1 cellular context compared by ENCODE assay signal in the genomic region with DNA sequence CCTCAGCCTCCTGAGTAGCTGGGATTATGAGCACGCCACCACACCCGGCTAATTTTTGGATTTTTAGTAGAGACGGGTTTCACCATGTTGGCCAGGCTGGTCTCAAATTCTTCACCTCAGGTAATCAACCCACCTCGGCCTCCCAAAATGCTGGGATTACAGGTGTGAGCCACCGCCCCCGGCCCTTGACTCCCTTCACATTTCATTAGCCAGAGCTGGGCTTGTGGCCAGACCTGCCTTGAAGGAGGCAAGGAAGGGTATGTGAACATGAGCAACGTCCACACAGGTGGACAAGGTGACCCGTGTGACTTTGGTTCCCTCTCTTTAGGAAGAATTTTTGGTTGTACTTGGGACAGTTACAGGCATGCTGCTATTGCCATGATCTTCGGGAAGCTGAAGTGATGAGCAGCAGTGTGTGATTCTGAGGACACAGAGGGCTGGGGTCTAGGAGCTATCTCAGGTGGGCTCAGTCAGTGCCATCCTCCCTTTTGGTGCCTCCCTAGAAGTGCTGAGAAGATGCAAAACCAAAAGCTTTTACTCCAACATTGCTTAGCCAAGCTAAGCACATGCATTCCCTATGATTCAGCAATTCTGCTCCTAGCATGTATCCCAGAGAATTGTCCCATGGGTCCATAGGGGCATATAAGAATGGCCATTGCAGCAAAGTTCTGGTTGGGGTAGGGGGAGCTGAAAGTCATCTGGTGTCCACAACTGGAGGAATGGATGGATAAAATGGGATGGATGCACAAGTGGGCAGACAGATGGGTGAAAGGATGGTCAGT.
TF ChIP-seq lines count a peak whose summit lies in the region.

No MANE protein-coding gene starts in this region.

TF ChIP-seq in HepG2, 621 proteins besides CTCF, POLR2A, EP300 and RAD21:
- no peak for TF ChIP-seq NFE2L2 (IDR thresholded peaks at IDR 0.05; ENCODE audit: low read length)
- 0 out of 2 replicates have a peak, but pooled peaks have one; percentile 56 for TF ChIP-seq SSRP1 (CRISPR knock-in tag; IDR thresholded peaks at IDR 0.05)
- TF ChIP-seq ZNF326 (CRISPR knock-in tag; IDR thresholded peaks at IDR 0.05; ENCODE audit: borderline replicate concordance), result no peak
- TF ChIP-seq GPBP1L1 (CRISPR knock-in tag; IDR thresholded peaks at IDR 0.05), result no peak
- TF ChIP-seq, protein P1, sequence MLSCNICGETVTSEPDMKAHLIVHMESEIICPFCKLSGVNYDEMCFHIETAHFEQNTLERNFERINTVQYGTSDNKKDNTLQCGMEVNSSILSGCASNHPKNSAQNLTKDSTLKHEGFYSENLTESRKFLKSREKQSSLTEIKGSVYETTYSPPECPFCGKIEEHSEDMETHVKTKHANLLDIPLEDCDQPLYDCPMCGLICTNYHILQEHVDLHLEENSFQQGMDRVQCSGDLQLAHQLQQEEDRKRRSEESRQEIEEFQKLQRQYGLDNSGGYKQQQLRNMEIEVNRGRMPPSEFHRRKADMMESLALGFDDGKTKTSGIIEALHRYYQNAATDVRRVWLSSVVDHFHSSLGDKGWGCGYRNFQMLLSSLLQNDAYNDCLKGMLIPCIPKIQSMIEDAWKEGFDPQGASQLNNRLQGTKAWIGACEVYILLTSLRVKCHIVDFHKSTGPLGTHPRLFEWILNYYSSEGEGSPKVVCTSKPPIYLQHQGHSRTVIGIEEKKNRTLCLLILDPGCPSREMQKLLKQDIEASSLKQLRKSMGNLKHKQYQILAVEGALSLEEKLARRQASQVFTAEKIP (CRISPR knock-in tag; IDR thresholded peaks at IDR 0.05; ENCODE audit: borderline replicate concordance), result no peak
- TF ChIP-seq ZFP1 (CRISPR knock-in tag; IDR thresholded peaks at IDR 0.05), result no peak
- 0 out of 2 replicates have a peak, but pooled peaks have one; percentile 18 for TF ChIP-seq MAFF (IDR thresholded peaks at IDR 0.05; ENCODE audit: low read depth, low read length)
- TF ChIP-seq LCORL (IDR thresholded peaks at IDR 0.05), result no peak
- no peak for TF ChIP-seq LCORL (CRISPR knock-in tag; IDR thresholded peaks at IDR 0.05)
- no peak; a peak in 1 of 4 replicates for TF ChIP-seq MAFK (conservative IDR thresholded peaks at IDR 0.05 in 1 of 2, IDR thresholded peaks at IDR 0.05 in 1 of 2; ENCODE audit: low read length in 2 of 2)
- no peak for TF ChIP-seq ELF1 (CRISPR knock-in tag; IDR thresholded peaks at IDR 0.05)
